Comparison of ENCODE assay signal across 24 cellular contexts in the genomic region with DNA sequence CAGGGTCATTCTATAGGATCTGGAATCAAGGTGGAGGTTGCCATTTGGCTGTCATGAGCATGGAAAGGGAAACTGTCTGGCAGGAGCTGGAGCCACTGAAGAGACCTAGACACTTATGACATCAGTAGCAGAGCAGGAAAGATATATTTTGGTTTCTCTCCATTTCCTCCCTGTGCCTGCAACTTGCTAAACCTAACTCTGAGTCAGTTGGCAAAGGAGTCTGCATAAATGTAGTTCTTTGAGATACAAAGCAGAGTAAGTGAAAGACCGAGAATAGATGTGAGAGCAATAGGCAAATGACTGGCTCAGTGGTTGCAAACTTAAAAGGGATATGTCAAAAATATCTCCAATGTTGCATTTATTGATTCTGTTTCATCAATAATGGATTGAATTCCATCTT.
"Had no signal": no experiment of that assay in that cellular context is flagged by ENCODE, and none has a peak within 500 bp of the region (broad histone marks: within the 10 kb centered on the region; RNA-seq: fewer than 3 reads in every experiment).

No MANE protein-coding gene starts in this region.

- H3K4me1 ChIP-seq: lower lobe of right lung, stomach, testis, vagina had no signal

- H3K27ac ChIP-seq: lower lobe of right lung, stomach, testis, vagina had no signal

- H3K36me3 ChIP-seq: lower lobe of right lung, stomach, vagina had no signal

- ATAC-seq: activated CD4-positive, alpha-beta T cell treated with anti-CD3 and anti-CD28 coated beads for 36 hours; activated T-cell treated with anti-CD3 and anti-CD28 coated beads, Interleukin-2, amount 50 U/mL, for 4 hours; left lobe of liver; lower lobe of right lung; naive thymus-derived CD4-positive, alpha-beta T cell; sciatic nerve; stimulated activated memory B cell treated with anti-CD40 and anti-IgM and Interleukin-4, amounts not matched to agents 10 μg/mL and 1 μg/mL and 100 μg/mL, for 72 hours had no signal

- H3K4me3 Mint-ChIP-seq: activated CD4-positive, alpha-beta T cell treated with anti-CD3 and anti-CD28 coated beads for 36 hours; activated naive CD8-positive, alpha-beta T cell; activated T-cell treated with anti-CD3 and anti-CD28 coated beads, Interleukin-2, amount 50 U/mL, for 4 hours; naive thymus-derived CD4-positive, alpha-beta T cell; neural crest cell; stimulated activated memory B cell treated with anti-CD40 and anti-IgM and Interleukin-4, amounts not matched to agents 10 μg/mL and 1 μg/mL and 100 μg/mL, for 72 hours had no signal

- H3K9me3 Mint-ChIP-seq: activated T-cell treated with anti-CD3 and anti-CD28 coated beads, Interleukin-2, amount 50 U/mL, for 4 hours; activated T-helper 2 cell treated with anti-CD3 and anti-CD28 coated beads, Interferon-gamma antibody, Interleukin-2, Interleukin-4, amounts not matched to agents 10 μg/mL and 5 μg/mL and 100 μg/mL, durations not matched to agents 14 hours and 24 hours and 36 hours; neural crest cell; stimulated activated memory B cell treated with anti-CD40 and anti-IgM and Interleukin-4, amounts not matched to agents 10 μg/mL and 1 μg/mL and 100 μg/mL, for 72 hours had no signal

- H3K27me3 ChIP-seq: stomach, testis, vagina had no signal

- H3K27me3 Mint-ChIP-seq: activated CD4-positive, alpha-beta T cell treated with anti-CD3 and anti-CD28 coated beads for 36 hours; activated naive CD8-positive, alpha-beta T cell; naive thymus-derived CD4-positive, alpha-beta T cell; stimulated activated memory B cell treated with anti-CD40 and anti-IgM and Interleukin-4, amounts not matched to agents 10 μg/mL and 1 μg/mL and 100 μg/mL, for 72 hours had no signal

- H3K27ac Mint-ChIP-seq: activated CD4-positive, alpha-beta T cell treated with anti-CD3 and anti-CD28 coated beads for 36 hours; activated naive CD8-positive, alpha-beta T cell; activated T-helper 2 cell treated with anti-CD3 and anti-CD28 coated beads, Interferon-gamma antibody, Interleukin-2, Interleukin-4, amounts not matched to agents 10 μg/mL and 5 μg/mL and 100 μg/mL, durations not matched to agents 14 hours and 24 hours and 36 hours; naive thymus-derived CD4-positive, alpha-beta T cell; stimulated activated memory B cell treated with anti-CD40 and anti-IgM and Interleukin-4, amounts not matched to agents 10 μg/mL and 1 μg/mL and 100 μg/mL, for 72 hours had no signal

- DNase-seq: activated CD4-positive, alpha-beta T cell treated with anti-CD3 and anti-CD28 coated beads for 36 hours; activated CD4-positive, alpha-beta T cell treated with anti-CD3 and anti-CD28 coated beads, Interleukin-2, amount 50 U/mL, for 4 hours; activated CD8-positive, alpha-beta memory T cell treated with anti-CD3 and anti-CD28 coated beads, Interleukin-2, amount 50 U/mL, for 48 hours; activated naive CD4-positive, alpha-beta T cell; activated T-cell treated with anti-CD3 and anti-CD28 coated beads, Interleukin-2, amount 50 U/mL, for 4 hours; cortex of kidney; erythroblast; foreskin fibroblast; lower lobe of right lung; naive thymus-derived CD4-positive, alpha-beta T cell; posterior cingulate gyrus; small intestine; stimulated activated CD4-positive, alpha-beta T cell treated with anti-CD3 and anti-CD28 coated beads, Interleukin-2, amount 100 ng/mL, for 24 hours; stomach; testis had no signal

- H3K36me3 Mint-ChIP-seq: activated naive CD8-positive, alpha-beta T cell; naive thymus-derived CD4-positive, alpha-beta T cell; stimulated activated memory B cell treated with anti-CD40 and anti-IgM and Interleukin-4, amounts not matched to agents 10 μg/mL and 1 μg/mL and 100 μg/mL, for 72 hours had no signal

- FAIRE-seq: endometrium, small intestine, TTC549 had no signal

- H3K4me1 Mint-ChIP-seq: activated CD4-positive, alpha-beta T cell treated with anti-CD3 and anti-CD28 coated beads for 36 hours; naive thymus-derived CD4-positive, alpha-beta T cell; neural crest cell; stimulated activated memory B cell treated with anti-CD40 and anti-IgM and Interleukin-4, amounts not matched to agents 10 μg/mL and 1 μg/mL and 100 μg/mL, for 72 hours had no signal

- H3K4me3 ChIP-seq: lower lobe of right lung, stomach, testis, vagina had no signal

- H3K9me3 ChIP-seq: lower lobe of right lung, stomach, testis, vagina had no signal
